8 cellular contexts compared by ENCODE assay signal in the genomic region with DNA sequence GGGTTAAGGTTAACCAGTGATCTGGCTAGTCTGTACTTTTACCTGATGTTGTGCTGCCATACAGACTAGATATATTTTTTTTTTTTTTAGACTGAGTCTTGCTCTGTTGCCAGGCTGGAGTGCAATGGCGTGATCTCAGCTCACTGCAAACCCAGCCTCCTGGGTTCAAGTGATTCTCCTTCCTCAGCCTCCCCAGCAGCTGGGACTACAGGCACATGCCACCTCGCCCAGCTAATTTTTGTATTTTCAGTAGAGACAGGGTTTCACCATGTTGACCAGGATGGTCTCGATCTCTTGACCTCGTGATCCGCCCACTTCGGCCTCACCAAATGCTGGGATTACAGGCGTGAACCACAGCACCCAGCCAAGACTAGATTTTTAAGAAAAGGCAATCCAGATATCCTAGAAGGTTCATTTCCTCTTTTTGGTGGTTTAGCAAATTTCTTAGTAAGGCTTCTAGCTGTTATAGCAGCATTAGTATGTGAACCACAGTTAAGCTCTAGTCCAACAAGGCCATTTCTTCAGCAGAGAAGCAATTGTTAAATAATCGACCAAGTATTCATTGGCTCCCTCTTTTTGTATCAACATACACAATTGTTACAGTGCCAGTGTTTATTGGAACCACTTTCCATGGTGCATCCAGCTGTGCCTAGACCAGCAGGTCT. TPM values are rescaled to one million over a fixed set of nuclear protein-coding genes. Genes with fewer than 3 reads are reported as not detected.
DNase-seq lines count a peak whose midpoint lies in the region; ATAC-seq and TF ChIP-seq lines count a peak whose summit lies in the region.
"Not testable (repeated sequence)": the region's sequence is repeated elsewhere in the genome, so short reads cannot be mapped to it uniquely, and the experiment has no call there.

A gene with protein sequence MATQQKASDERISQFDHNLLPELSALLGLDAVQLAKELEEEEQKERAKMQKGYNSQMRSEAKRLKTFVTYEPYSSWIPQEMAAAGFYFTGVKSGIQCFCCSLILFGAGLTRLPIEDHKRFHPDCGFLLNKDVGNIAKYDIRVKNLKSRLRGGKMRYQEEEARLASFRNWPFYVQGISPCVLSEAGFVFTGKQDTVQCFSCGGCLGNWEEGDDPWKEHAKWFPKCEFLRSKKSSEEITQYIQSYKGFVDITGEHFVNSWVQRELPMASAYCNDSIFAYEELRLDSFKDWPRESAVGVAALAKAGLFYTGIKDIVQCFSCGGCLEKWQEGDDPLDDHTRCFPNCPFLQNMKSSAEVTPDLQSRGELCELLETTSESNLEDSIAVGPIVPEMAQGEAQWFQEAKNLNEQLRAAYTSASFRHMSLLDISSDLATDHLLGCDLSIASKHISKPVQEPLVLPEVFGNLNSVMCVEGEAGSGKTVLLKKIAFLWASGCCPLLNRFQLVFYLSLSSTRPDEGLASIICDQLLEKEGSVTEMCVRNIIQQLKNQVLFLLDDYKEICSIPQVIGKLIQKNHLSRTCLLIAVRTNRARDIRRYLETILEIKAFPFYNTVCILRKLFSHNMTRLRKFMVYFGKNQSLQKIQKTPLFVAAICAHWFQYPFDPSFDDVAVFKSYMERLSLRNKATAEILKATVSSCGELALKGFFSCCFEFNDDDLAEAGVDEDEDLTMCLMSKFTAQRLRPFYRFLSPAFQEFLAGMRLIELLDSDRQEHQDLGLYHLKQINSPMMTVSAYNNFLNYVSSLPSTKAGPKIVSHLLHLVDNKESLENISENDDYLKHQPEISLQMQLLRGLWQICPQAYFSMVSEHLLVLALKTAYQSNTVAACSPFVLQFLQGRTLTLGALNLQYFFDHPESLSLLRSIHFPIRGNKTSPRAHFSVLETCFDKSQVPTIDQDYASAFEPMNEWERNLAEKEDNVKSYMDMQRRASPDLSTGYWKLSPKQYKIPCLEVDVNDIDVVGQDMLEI (N-terminal part only) (minus strand): TSS at position 51 of the 665 bp plus-strand sequence. CDS start 12,424 bp downstream, outside the sequence.

- WGBS in lung, 2 donors: no CpG with 5 or more reads among the region's 8 CpGs

- H3K9me3 ChIP-seq in CD8-positive, alpha-beta T cell (ENCODE audit: low read length); Peyer's patch; breast epithelium; lung (ENCODE audit: control insufficient read depth in 2 of 2, insufficient read depth in 1 of 2, low read length in 1 of 2): not testable (repeated sequence)

- POLR2A ChIA-PET in CD8-positive, alpha-beta T cell (lab: Charles Lee): not testable (repeated sequence)

- H3K4me1 ChIP-seq in CD8-positive, alpha-beta T cell (ENCODE audit: insufficient read depth, low read length); Peyer's patch; breast epithelium; lung (ENCODE audit: control insufficient read depth in 2 of 2, insufficient read depth in 2 of 2, low read length in 2 of 2): not testable (repeated sequence)

- H3K4me1 Mint-ChIP-seq in CD8-positive, alpha-beta T cell (ENCODE audit: low read depth); stimulated activated memory B cell treated with anti-CD40 and anti-IgM and Interleukin-4, amounts not matched to agents 10 μg/mL and 1 μg/mL and 100 μg/mL, for 72 hours; type B pancreatic cell (ENCODE audit: unreplicated experiment): not testable (repeated sequence)

- H3K27me3 Mint-ChIP-seq in CD8-positive, alpha-beta T cell (ENCODE audit: low read depth); stimulated activated memory B cell treated with anti-CD40 and anti-IgM and Interleukin-4, amounts not matched to agents 10 μg/mL and 1 μg/mL and 100 μg/mL, for 72 hours; type B pancreatic cell: not testable (repeated sequence)

- H3K36me3 ChIP-seq in CD8-positive, alpha-beta T cell (ENCODE audit: insufficient read depth, low read length); Peyer's patch; breast epithelium; lung (ENCODE audit: control insufficient read depth in 2 of 2, insufficient read depth in 2 of 2, low read length in 2 of 2): not testable (repeated sequence)

- DNase-seq in CD8-positive, alpha-beta T cell; Peyer's patch; breast epithelium (ENCODE audit: low spot score in 2 of 2); lung (ENCODE audit: low spot score); occipital lobe (lab: John Stamatoyannopoulos, UW); type B pancreatic cell (ENCODE audit: extremely low spot score, unreplicated experiment): not testable (repeated sequence)

- H3K9me3 Mint-ChIP-seq in CD8-positive, alpha-beta T cell; stimulated activated memory B cell treated with anti-CD40 and anti-IgM and Interleukin-4, amounts not matched to agents 10 μg/mL and 1 μg/mL and 100 μg/mL, for 72 hours; type B pancreatic cell: not testable (repeated sequence)

- H3K4me3 ChIP-seq in CD8-positive, alpha-beta T cell (ENCODE audit: low read depth, low read length); Peyer's patch; breast epithelium; lung: not testable (repeated sequence)

- not testable (repeated sequence) for H3K36me3 Mint-ChIP-seq in CD8-positive, alpha-beta T cell; stimulated activated memory B cell treated with anti-CD40 and anti-IgM and Interleukin-4, amounts not matched to agents 10 μg/mL and 1 μg/mL and 100 μg/mL, for 72 hours; type B pancreatic cell

- CTCF ChIA-PET in CD8-positive, alpha-beta T cell (lab: Charles Lee): not testable (repeated sequence)

- not testable (repeated sequence) for TF ChIP-seq CTCF in CD8-positive, alpha-beta T cell (IDR thresholded peaks at IDR 0.05); Peyer's patch (IDR thresholded peaks at IDR 0.05); breast epithelium (IDR thresholded peaks at IDR 0.05); lung (IDR thresholded peaks at IDR 0.05; ENCODE audit: control extremely low read depth, extremely low read depth); type B pancreatic cell (conservative IDR thresholded peaks at IDR 0.05)

- ATAC-seq in CD8-positive, alpha-beta T cell; lung (ENCODE audit: insufficient read depth, low FRiP score): not testable (repeated sequence)
- ATAC-seq in HG02870 (IDR thresholded peaks at IDR 0.05; ENCODE audit: unreplicated experiment): peak; percentile 51
- ATAC-seq in stimulated activated memory B cell treated with anti-CD40 and anti-IgM and Interleukin-4, amounts not matched to agents 10 μg/mL and 1 μg/mL and 100 μg/mL, for 72 hours: peak; percentile 58

- H3K27me3 ChIP-seq in CD8-positive, alpha-beta T cell (ENCODE audit: insufficient read depth, low read length); Peyer's patch; breast epithelium; lung (ENCODE audit: control insufficient read depth, insufficient read depth): not testable (repeated sequence)

- intact Hi-C loops in CD8-positive, alpha-beta T cell (cut with DNase I, micrococcal nuclease); breast epithelium (cut with DNase I; ENCODE audit: low total_unique reads): not testable (repeated sequence)

- not testable (repeated sequence) for H3K27ac Mint-ChIP-seq in CD8-positive, alpha-beta T cell; stimulated activated memory B cell treated with anti-CD40 and anti-IgM and Interleukin-4, amounts not matched to agents 10 μg/mL and 1 μg/mL and 100 μg/mL, for 72 hours; type B pancreatic cell

- not testable (repeated sequence) for H3K27ac ChIP-seq in CD8-positive, alpha-beta T cell (ENCODE audit: low read depth, low read length); Peyer's patch; breast epithelium; lung (ENCODE audit: low read depth in 1 of 2, low read length in 1 of 2)

- H3K4me3 Mint-ChIP-seq in CD8-positive, alpha-beta T cell; stimulated activated memory B cell treated with anti-CD40 and anti-IgM and Interleukin-4, amounts not matched to agents 10 μg/mL and 1 μg/mL and 100 μg/mL, for 72 hours; type B pancreatic cell: not testable (repeated sequence)

- not testable (repeated sequence) for TF ChIP-seq POLR2A in Peyer's patch (IDR thresholded peaks at IDR 0.05); breast epithelium (IDR thresholded peaks at IDR 0.05)

RNA-seq across cellular contexts. Expression of the gene that starts here (rescaled TPM):
- total RNA-seq in CD8-positive, alpha-beta T cell: 10 to 100 TPM; 17.9 to 21.1 TPM
- total RNA-seq in Peyer's patch (10 to 100 TPM in 3 of 4 donors, 1 to 10 TPM in 1; 9.1 to 34.7 (median 22.7) TPM), breast epithelium (10 to 100 TPM; 23.4 to 70.0 (median 37.7) TPM), lung (10 to 100 TPM; 49.5 to 68.8 TPM), occipital lobe (15.9 TPM), type B pancreatic cell (ENCODE audit: low replicate concordance) (10.4 and 16.4 TPM in 2 replicates)
- polyA plus RNA-seq in lung: 10 to 100 TPM in 1 of 2 donors, 1 to 10 TPM in 1; 7.0 to 41.1 TPM
